2 cellular contexts compared by ENCODE assay signal in the genomic region with DNA sequence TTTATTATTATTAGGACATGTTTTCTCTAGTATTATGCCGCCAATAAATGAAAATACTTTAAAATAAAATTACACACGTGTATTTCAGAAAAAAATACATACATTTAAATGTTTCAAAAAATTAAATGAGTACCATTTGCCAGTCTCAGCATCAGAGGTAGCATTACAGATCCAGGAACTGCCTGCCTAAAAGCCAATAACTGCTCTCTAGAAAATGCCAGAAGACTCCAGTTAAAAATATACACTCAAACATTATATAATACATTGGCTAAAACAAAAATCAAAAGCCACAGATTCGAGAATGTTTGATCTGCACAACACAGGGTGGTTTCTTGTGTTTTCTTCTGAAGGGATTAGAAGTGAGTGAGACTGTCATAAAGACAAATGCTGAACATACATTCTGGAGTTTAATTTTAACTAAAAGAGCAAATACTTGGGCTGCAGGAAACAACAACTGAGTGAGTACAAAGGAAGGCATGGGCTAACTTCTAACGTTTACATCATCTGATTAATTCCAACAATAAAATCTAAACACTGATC.
TF ChIP-seq lines count a peak whose summit lies in the region.

No MANE protein-coding gene starts in this region.

TF ChIP-seq in H1, 55 proteins besides CTCF, POLR2A, EP300 and RAD21 (continued from another document):
- TF ChIP-seq, protein P1, sequence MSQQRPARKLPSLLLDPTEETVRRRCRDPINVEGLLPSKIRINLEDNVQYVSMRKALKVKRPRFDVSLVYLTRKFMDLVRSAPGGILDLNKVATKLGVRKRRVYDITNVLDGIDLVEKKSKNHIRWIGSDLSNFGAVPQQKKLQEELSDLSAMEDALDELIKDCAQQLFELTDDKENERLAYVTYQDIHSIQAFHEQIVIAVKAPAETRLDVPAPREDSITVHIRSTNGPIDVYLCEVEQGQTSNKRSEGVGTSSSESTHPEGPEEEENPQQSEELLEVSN (IDR thresholded peaks at IDR 0.05): no peak
- TF ChIP-seq, protein P2, sequence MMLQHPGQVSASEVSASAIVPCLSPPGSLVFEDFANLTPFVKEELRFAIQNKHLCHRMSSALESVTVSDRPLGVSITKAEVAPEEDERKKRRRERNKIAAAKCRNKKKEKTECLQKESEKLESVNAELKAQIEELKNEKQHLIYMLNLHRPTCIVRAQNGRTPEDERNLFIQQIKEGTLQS (IDR thresholded peaks at IDR 0.05; ENCODE audit: insufficient read depth, low read depth, low read length): no peak
- no peak for TF ChIP-seq CBX5 (IDR thresholded peaks at IDR 0.05; ENCODE audit: low read depth, low read length)

TF ChIP-seq in neural cell, 6 proteins besides CTCF, POLR2A, EP300 and RAD21:
- TF ChIP-seq, protein P3, sequence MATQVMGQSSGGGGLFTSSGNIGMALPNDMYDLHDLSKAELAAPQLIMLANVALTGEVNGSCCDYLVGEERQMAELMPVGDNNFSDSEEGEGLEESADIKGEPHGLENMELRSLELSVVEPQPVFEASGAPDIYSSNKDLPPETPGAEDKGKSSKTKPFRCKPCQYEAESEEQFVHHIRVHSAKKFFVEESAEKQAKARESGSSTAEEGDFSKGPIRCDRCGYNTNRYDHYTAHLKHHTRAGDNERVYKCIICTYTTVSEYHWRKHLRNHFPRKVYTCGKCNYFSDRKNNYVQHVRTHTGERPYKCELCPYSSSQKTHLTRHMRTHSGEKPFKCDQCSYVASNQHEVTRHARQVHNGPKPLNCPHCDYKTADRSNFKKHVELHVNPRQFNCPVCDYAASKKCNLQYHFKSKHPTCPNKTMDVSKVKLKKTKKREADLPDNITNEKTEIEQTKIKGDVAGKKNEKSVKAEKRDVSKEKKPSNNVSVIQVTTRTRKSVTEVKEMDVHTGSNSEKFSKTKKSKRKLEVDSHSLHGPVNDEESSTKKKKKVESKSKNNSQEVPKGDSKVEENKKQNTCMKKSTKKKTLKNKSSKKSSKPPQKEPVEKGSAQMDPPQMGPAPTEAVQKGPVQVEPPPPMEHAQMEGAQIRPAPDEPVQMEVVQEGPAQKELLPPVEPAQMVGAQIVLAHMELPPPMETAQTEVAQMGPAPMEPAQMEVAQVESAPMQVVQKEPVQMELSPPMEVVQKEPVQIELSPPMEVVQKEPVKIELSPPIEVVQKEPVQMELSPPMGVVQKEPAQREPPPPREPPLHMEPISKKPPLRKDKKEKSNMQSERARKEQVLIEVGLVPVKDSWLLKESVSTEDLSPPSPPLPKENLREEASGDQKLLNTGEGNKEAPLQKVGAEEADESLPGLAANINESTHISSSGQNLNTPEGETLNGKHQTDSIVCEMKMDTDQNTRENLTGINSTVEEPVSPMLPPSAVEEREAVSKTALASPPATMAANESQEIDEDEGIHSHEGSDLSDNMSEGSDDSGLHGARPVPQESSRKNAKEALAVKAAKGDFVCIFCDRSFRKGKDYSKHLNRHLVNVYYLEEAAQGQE (IDR thresholded peaks at IDR 0.05; ENCODE audit: borderline replicate concordance): no peak
- TF ChIP-seq TAF1 (IDR thresholded peaks at IDR 0.05; ENCODE audit: low read depth) (no peak), POLR2AphosphoS5 (IDR thresholded peaks at IDR 0.05) (no peak), MXI1 (conservative IDR thresholded peaks at IDR 0.05; ENCODE audit: poor library complexity, severe bottlenecking) (no peak)
TF ChIP-seq in neural cell: peak in this region for 0.
